ENCODE assay signal across 8 cellular contexts in genomic region chr17:81911277-81911961, GRCh38. TPM values are rescaled to one million over a fixed set of nuclear protein-coding genes. Genes with fewer than 3 reads are reported as not detected.
DNase-seq lines count a peak whose midpoint lies in the region; ATAC-seq lines count a peak whose summit lies in the region.

Gene PCYT2, minus strand, starts transcription at chr17:81911399. Its CDS starts 44 bp downstream, at chr17:81911355.

- DNase-seq in A172 (ENCODE audit: low spot score), result peak; percentile 64
- peak; percentile 66 for DNase-seq in NCI-H226
- DNase-seq in activated CD4-positive, CD25-positive, alpha-beta regulatory T cell (lab: John Stamatoyannopoulos, UW), result peak; percentile 81 to 91 (median 86)
- peak in 60 of 61 donors; percentile 18 to 95 (median 86) for DNase-seq in caudate nucleus (lab: John Stamatoyannopoulos, UW)
- peak; percentile 78 for DNase-seq in iris pigment epithelial cell (ENCODE audit: low read depth)
- peak; percentile 92 for DNase-seq in stimulated activated CD4-positive, alpha-beta T cell treated with anti-CD3 and anti-CD28 coated beads, Interleukin-12 subunit alpha, Interleukin-12 subunit beta, amount 100 ng/mL, for 4 hours

- ATAC-seq in GM18868 (IDR thresholded peaks at IDR 0.05; ENCODE audit: unreplicated experiment) (peak; percentile 73), HG03135 (IDR thresholded peaks at IDR 0.05; ENCODE audit: unreplicated experiment) (peak; percentile 69)

- H3K27ac ChIP-seq in caudate nucleus (ENCODE audit: low read depth, low read length), result peak within 1 kb of the TSS; percentile 82

RNA-seq across cellular contexts. Expression of gene PCYT2, which starts in this region (rescaled TPM):
- total RNA-seq in A172 (2014; rRNA removed; shearing (Covaris generic)), result 93.8 and 108 TPM in 2 replicates

Comparison
In these comparisons a context has a peak if more than half of its experiments do, and no peak if none do; other contexts are left out.
1. Peak in every context shown above with its lines: DNase-seq, ATAC-seq and H3K27ac ChIP-seq.